ENCODE assay signal across 8 cellular contexts in genomic region chr12:89542912-89543592, GRCh38.
DNase-seq lines count a peak whose midpoint lies in the region; ATAC-seq lines count a peak whose summit lies in the region.

No MANE protein-coding gene starts in this region.

- DNase-seq in Ammon's horn (ENCODE audit: low spot score) (peak; percentile 85), NCI-H2227 treated with DMSO at 0.1 percent for 48 hours (lab: John Stamatoyannopoulos, UW) (peak; percentile 35), caudate nucleus (lab: John Stamatoyannopoulos, UW) (peak in 46 of 61 donors; percentile 1 to 80 (median 30)), kidney tubule cell (ENCODE audit: low spot score) (peak; percentile 79)
- DNase-seq in activated CD4-positive, CD25-positive, alpha-beta regulatory T cell (lab: John Stamatoyannopoulos, UW), result peak; percentile 9 to 26 (median 16)
- DNase-seq in stimulated activated CD4-positive, alpha-beta T cell treated with anti-CD3 and anti-CD28 coated beads, TNF-alpha, amount 100 ng/mL, for 4 hours (ENCODE audit: low read depth in 3 of 3), result peak in 2 of 3 experiments; percentile 27 to 35

- no peak overlapping the region for H3K27ac ChIP-seq in caudate nucleus (ENCODE audit: low read depth, low read length)

- ATAC-seq in GM19023 (IDR thresholded peaks at IDR 0.05; ENCODE audit: unreplicated experiment) (peak; percentile 82), HG03139 (IDR thresholded peaks at IDR 0.05; ENCODE audit: unreplicated experiment) (peak; percentile 74)

Comparison
In these comparisons a context has a peak if more than half of its experiments do, and no peak if none do; other contexts are left out.
1. DNase-seq: peak in every context shown above with its lines; median percentile 85 in Ammon's horn; 79 in kidney tubule cell; 35 in NCI-H2227 treated with DMSO at 0.1 percent for 48 hours; 31 in stimulated activated CD4-positive, alpha-beta T cell treated with anti-CD3 and anti-CD28 coated beads, TNF-alpha, amount 100 ng/mL, for 4 hours; 30 in caudate nucleus; 16 in activated CD4-positive, CD25-positive, alpha-beta regulatory T cell.